In genomic region chr9:6414291-6414690, GRCh38 we compare ENCODE assay signal across 8 cellular contexts. TPM values are rescaled to one million over a fixed set of nuclear protein-coding genes. Genes with fewer than 3 reads are reported as not detected.
DNase-seq lines count a peak whose midpoint lies in the region; ATAC-seq and TF ChIP-seq lines count a peak whose summit lies in the region.

No MANE protein-coding gene starts in this region.

- H3K4me3 ChIP-seq in GM12864 (ENCODE audit: low read depth, low read length), result peak overlapping the region; percentile 96
- H3K4me3 ChIP-seq in ovary, result peak overlapping the region; percentile 82

- peak overlapping the region; percentile 71 to 75 for H3K27ac Mint-ChIP-seq in T-cell

- peaks cover 49 to 51% (median 49%) of the 10 kb centered on the region in 3 donors for H3K4me1 Mint-ChIP-seq in T-cell

- H3K27ac ChIP-seq in 22Rv1 (peak overlapping the region; percentile 85), ovary (peak overlapping the region; percentile 69 to 97)

- no peaks in the 10 kb centered on the region for H3K9me3 ChIP-seq in ovary

- no peak for TF ChIP-seq EP300 in ovary (IDR thresholded peaks at IDR 0.05)

- WGBS in ovary, 3 donors, result 1% methylated on average over 10 of the region's 10 CpGs

- TF ChIP-seq POLR2A in ovary (IDR thresholded peaks at IDR 0.05), result no peak

- POLR2A ChIA-PET in T-cell (lab: Charles Lee), result interaction anchor here (0.7 to 2.6 kb wide), 8 partner anchors 8 to 406 kb away, joined by 4 to 24 read pairs (median 4); a partner anchor contains a TSS

- H3K4me1 ChIP-seq in ovary (ENCODE audit: insufficient read depth), result peaks cover 9% of the 10 kb centered on the region

- no peaks in the 10 kb centered on the region for H3K9me3 Mint-ChIP-seq in T-cell

- no peaks in the 10 kb centered on the region for H3K27me3 ChIP-seq in ovary

- H3K27me3 Mint-ChIP-seq in T-cell, result no peaks in the 10 kb centered on the region

- DNase-seq in GM12864 (ENCODE audit: low read depth), result no peak
- peak in 2 of 34 experiments; percentile 6 to 9 for DNase-seq in T-cell
- DNase-seq in fibroblast of gingiva (ENCODE audit: low read depth), result peak; percentile 56
- DNase-seq in ovary, result no peak
- no peak for DNase-seq in NCI-H446 (lab: John Stamatoyannopoulos, UW)
- no peak for DNase-seq in NCI-H2171 treated with DMSO at 0.1 percent for 48 hours (lab: John Stamatoyannopoulos, UW)

- ATAC-seq in T-cell (replicated peaks in 1 of 4) (no peak), HG02763 (IDR thresholded peaks at IDR 0.05; ENCODE audit: unreplicated experiment) (no peak)

- CTCF ChIA-PET in T-cell (lab: Charles Lee), result interaction anchor here (0.7 to 1.6 kb wide), 7 partner anchors 12 to 72 kb away, joined by 3 to 7 read pairs (median 3); no protein-coding TSS in a partner anchor

- H3K36me3 ChIP-seq in ovary, result no peaks in the 10 kb centered on the region

- H3K4me3 Mint-ChIP-seq in T-cell, result peak overlapping the region; percentile 87 to 91 (median 90)

- intact Hi-C loops in ovary (cut with DNase I), result loop anchor here (5.0 to 10.0 kb wide), 4 partner anchors 261 to 407 kb away; partner anchors contain the start of gene KDM4C (in 1 of the 4)

- H3K36me3 Mint-ChIP-seq in T-cell, result peaks cover 19% of the 10 kb centered on the region

- TF ChIP-seq CTCF in 22Rv1 (IDR thresholded peaks at IDR 0.05), result no peak
- TF ChIP-seq CTCF in GM12864 (IDR thresholded peaks at IDR 0.05; ENCODE audit: low read depth, low read length, missing control alignments), result no peak
- no peak for TF ChIP-seq CTCF in ovary (IDR thresholded peaks at IDR 0.05)

RNA-seq across cellular contexts. Expression of gene UHRF2, which starts 1.3 kb away (rescaled TPM):
- total RNA-seq in T-cell, result 100 to 1,000 TPM in 2 of 5 donors, 10 to 100 TPM in 3; 92.7 to 125 (median 96.2) TPM
- 10 to 100 TPM; 37.3 to 63.3 (median 46.7) TPM for total RNA-seq in ovary
- polyA plus RNA-seq in ovary, result 10 to 100 TPM; 27.2 to 33.1 TPM
